In genomic region chr11:72838691-72839305, GRCh38 we compare ENCODE assay signal across 17 cellular contexts. TPM values are rescaled to one million over a fixed set of nuclear protein-coding genes. Genes with fewer than 3 reads are reported as not detected.
DNase-seq lines count a peak whose midpoint lies in the region; ATAC-seq and TF ChIP-seq lines count a peak whose summit lies in the region.
"Had no signal": no experiment of that assay in that cellular context is flagged by ENCODE, and none has a peak within 500 bp of the region (broad histone marks: within the 10 kb centered on the region; RNA-seq: fewer than 3 reads in every experiment).

No MANE protein-coding gene starts in this region.

- BruUV-seq in MCF 10A (replicated peaks; lab: Mats Ljungman, UMichigan), result no TSS peak

- no peaks in the 10 kb centered on the region for H3K27me3 ChIP-seq in breast epithelium
- H3K27me3 ChIP-seq in adrenal gland, result no peaks in the 10 kb centered on the region
- no peaks in the 10 kb centered on the region for H3K27me3 ChIP-seq in MG63
- H3K27me3 ChIP-seq: left lung, stomach, uterus had no signal

- H3K4me3 ChIP-seq in breast epithelium, result no peak overlapping the region
- no peak overlapping the region for H3K4me3 ChIP-seq in adrenal gland
- no peak overlapping the region for H3K4me3 ChIP-seq in MG63
- H3K4me3 ChIP-seq: GM12878, left lung, prostate gland, stomach, uterus had no signal

- DNase-seq in MCF 10A (ENCODE audit: unreplicated experiment) (peak; percentile 65), breast epithelium (ENCODE audit: low spot score in 2 of 2) (no peak), adrenal gland (peak; percentile 31 to 85 (median 71)), memory B cell (ENCODE audit: low spot score in 2 of 2) (no peak), type B pancreatic cell (ENCODE audit: extremely low spot score, unreplicated experiment) (no peak), MG63 (no peak), KG1 (lab: John Stamatoyannopoulos, UW) (no peak)
- DNase-seq in activated CD4-positive, alpha-beta T cell treated with anti-CD3 and anti-CD28 coated beads, Interleukin-2, amount 50 U/mL, for 1 hour, result no peak
- DNase-seq: effector memory CD8-positive, alpha-beta T cell; KBM-7; left lung; NCI-H1105 treated with DMSO at 0.1 percent for 48 hours; stimulated activated CD4-positive, alpha-beta T cell treated with anti-CD3 and anti-CD28 coated beads, Interleukin-15, amount 100 ng/mL, for 24 hours; stomach; uterus had no signal

- intact Hi-C loops in MCF 10A (cut with micrococcal nuclease) (no loop called here), breast epithelium (cut with DNase I; ENCODE audit: low total_unique reads) (no loop called here), adrenal gland (cut with DNase I) (loop anchor here in 1 of 2 donors (10.0 kb wide), 1 partner anchor 86 kb away; no protein-coding TSS in a partner anchor)

- H3K27ac Mint-ChIP-seq in MCF 10A (ENCODE audit: low read depth, unreplicated experiment), result peak overlapping the region; percentile 2
- peak overlapping the region; percentile 59 for H3K27ac Mint-ChIP-seq in memory B cell
- H3K27ac Mint-ChIP-seq in type B pancreatic cell, result peak overlapping the region; percentile 3

- POLR2A ChIA-PET in MCF 10A (lab: Yijun Ruan, JAX), result interaction anchor here (0.7 to 2.2 kb wide), 4 partner anchors 7 to 348 kb away, joined by 3 to 5 read pairs (median 4); no protein-coding TSS in a partner anchor

- H3K9me3 ChIP-seq in breast epithelium (no peaks in the 10 kb centered on the region), adrenal gland (replicated peaks in 1 of 3) (no peaks in the 10 kb centered on the region), MG63 (no peaks in the 10 kb centered on the region)
- H3K9me3 ChIP-seq: left lung, prostate gland, stomach, uterus had no signal

- H3K27ac ChIP-seq in breast epithelium (peak overlapping the region in 1 of 2 donors; percentile 54), adrenal gland (peak overlapping the region in 2 of 5 donors; percentile 18 to 36)
- H3K27ac ChIP-seq: prostate gland, stomach, uterus had no signal

- 45 to 60% (median 50%) methylated on average over 3 to 4 of the region's 4 CpGs for WGBS in adrenal gland, 4 donors

- TF ChIP-seq CTCF in MCF 10A (IDR thresholded peaks at IDR 0.05; ENCODE audit: unreplicated experiment) (no peak), breast epithelium (IDR thresholded peaks at IDR 0.05) (no peak), adrenal gland (IDR thresholded peaks at IDR 0.05) (no peak), type B pancreatic cell (conservative IDR thresholded peaks at IDR 0.05) (no peak)

- TF ChIP-seq POLR2A in breast epithelium (IDR thresholded peaks at IDR 0.05) (no peak), adrenal gland (IDR thresholded peaks at IDR 0.05) (no peak)

- H3K4me1 ChIP-seq in breast epithelium (no peaks in the 10 kb centered on the region), adrenal gland (replicated peaks in 1 of 2) (peaks cover 15 to 31% of the 10 kb centered on the region in 2 donors)

- H3K27me3 Mint-ChIP-seq in MCF 10A (ENCODE audit: insufficient read depth, unreplicated experiment) (no peaks in the 10 kb centered on the region), memory B cell (no peaks in the 10 kb centered on the region), type B pancreatic cell (no peaks in the 10 kb centered on the region)
- H3K27me3 Mint-ChIP-seq: effector memory CD8-positive, alpha-beta T cell had no signal

- H3K9me3 Mint-ChIP-seq in MCF 10A (ENCODE audit: unreplicated experiment), result no peaks in the 10 kb centered on the region
- no peaks in the 10 kb centered on the region for H3K9me3 Mint-ChIP-seq in memory B cell
- no peaks in the 10 kb centered on the region for H3K9me3 Mint-ChIP-seq in type B pancreatic cell
- H3K9me3 Mint-ChIP-seq: effector memory CD8-positive, alpha-beta T cell had no signal

- CTCF ChIA-PET in MCF 10A (lab: Yijun Ruan, JAX), result interaction anchor here (0.7 to 3.4 kb wide), 4 partner anchors 8 to 416 kb away, joined by 3 to 20 read pairs (median 8); no protein-coding TSS in a partner anchor

- H3K36me3 ChIP-seq in breast epithelium, result no peaks in the 10 kb centered on the region
- peaks cover 0 to 48% of the 10 kb centered on the region in 2 donors for H3K36me3 ChIP-seq in adrenal gland (replicated peaks in 1 of 2)
- peaks cover 9% of the 10 kb centered on the region; the same call in 1 of the 2 replicates for H3K36me3 ChIP-seq in MG63
- H3K36me3 ChIP-seq: prostate gland, uterus had no signal

- no peak overlapping the region for H3K4me3 Mint-ChIP-seq in MCF 10A (ENCODE audit: unreplicated experiment)
- H3K4me3 Mint-ChIP-seq in memory B cell, result no peak overlapping the region
- H3K4me3 Mint-ChIP-seq in type B pancreatic cell, result no peak overlapping the region
- H3K4me3 Mint-ChIP-seq: effector memory CD8-positive, alpha-beta T cell had no signal

- H3K4me1 Mint-ChIP-seq in MCF 10A (ENCODE audit: insufficient read depth, unreplicated experiment) (peaks cover 23% of the 10 kb centered on the region), memory B cell (peaks cover 8% of the 10 kb centered on the region), type B pancreatic cell (ENCODE audit: unreplicated experiment) (peaks cover 17% of the 10 kb centered on the region)

- no peak for ATAC-seq in memory B cell (ENCODE audit: low read depth)
- ATAC-seq: effector memory CD8-positive, alpha-beta T cell; GM12878; left lung had no signal

- H3K36me3 Mint-ChIP-seq in MCF 10A (ENCODE audit: insufficient read depth, unreplicated experiment) (peaks cover 23% of the 10 kb centered on the region), memory B cell (peaks cover 44% of the 10 kb centered on the region), type B pancreatic cell (peaks cover 36% of the 10 kb centered on the region)

RNA-seq across cellular contexts. Expression of gene ATG16L2, which starts 24.6 kb away (rescaled TPM):
- total RNA-seq in MCF 10A (2022) (9.9 and 11.2 TPM in 2 replicates), breast epithelium (10 to 100 TPM; 18.7 to 39.2 (median 28.2) TPM), adrenal gland (10 to 100 TPM in 7 of 8 donors, 1 to 10 TPM in 1; 9.2 to 70.0 (median 30.6) TPM), type B pancreatic cell (ENCODE audit: low replicate concordance) (26.3 and 29.5 TPM in 2 replicates)
- 100 to 1,000 TPM in 2 of 3 donors, 1 to 10 TPM in 1; 5.7 to 343 (median 129) TPM for polyA plus RNA-seq in adrenal gland
- total RNA-seq in MG63 (2014; rRNA removed; shearing (Covaris generic); ENCODE audit: low replicate concordance), result 2.2 and 5.1 TPM in 2 replicates

RNA-seq across cellular contexts. Expression of gene STARD10, which starts 45.0 kb away (rescaled TPM):
- total RNA-seq in MCF 10A (2022) (10.6 and 16.9 TPM in 2 replicates), breast epithelium (100 to 1,000 TPM in 1 of 3 donors, 10 to 100 TPM in 2; 20.6 to 117 (median 93.7) TPM), adrenal gland (100 to 1,000 TPM; 190 to 425 (median 350) TPM), type B pancreatic cell (ENCODE audit: low replicate concordance) (170 and 313 TPM in 2 replicates)
- 100 to 1,000 TPM; 261 to 668 (median 513) TPM for polyA plus RNA-seq in adrenal gland
- total RNA-seq in MG63 (2014; rRNA removed; shearing (Covaris generic); ENCODE audit: low replicate concordance), result 0.91 and 15.1 TPM in 2 replicates

Comparison
In these comparisons a context has a peak if more than half of its experiments do, and no peak if none do; other contexts are left out.
1. DNase-seq: peak in MCF 10A (single experiment) and adrenal gland (7 of 7); none in breast epithelium (0 of 2), memory B cell (0 of 2), type B pancreatic cell (single experiment), MG63 (single experiment), KG1 (single experiment) and activated CD4-positive, alpha-beta T cell treated with anti-CD3 and anti-CD28 coated beads, Interleukin-2, amount 50 U/mL, for 1 hour (single experiment).
2. H3K27ac Mint-ChIP-seq: peak in every context shown above with its lines; median percentile 59 in memory B cell; 3 in type B pancreatic cell; 2 in MCF 10A.